Comparison of ENCODE assay signal across 8 cellular contexts in genomic region chr7:138738551-138739335, GRCh38. TPM values are rescaled to one million over a fixed set of nuclear protein-coding genes. Genes with fewer than 3 reads are reported as not detected.
DNase-seq lines count a peak whose midpoint lies in the region; ATAC-seq, FAIRE-seq and TF ChIP-seq lines count a peak whose summit lies in the region.

No MANE protein-coding gene starts in this region.

- intact Hi-C loops in activated B cell treated with CpG ODN at 0.5 μM for 24 hours (cut with micrococcal nuclease), result loop anchor here (1.0 to 5.0 kb wide), 5 partner anchors 276 to 839 kb away; partner anchors contain the start of genes CREB3L2 and TRIM24
- intact Hi-C loops in kidney (cut with DNase I), result no loop called here

- no peaks in the 10 kb centered on the region for H3K27me3 ChIP-seq in bronchial epithelial cell (ENCODE audit: control insufficient read depth, insufficient read depth, low read length)

- peak; percentile 81 for DNase-seq in AG08396 (ENCODE audit: low spot score)
- peak; percentile 85 for DNase-seq in NCI-H345 (lab: John Stamatoyannopoulos, UW)
- DNase-seq in activated B cell treated with CpG ODN at 0.5 μM for 24 hours, result peak; percentile 38
- DNase-seq in bronchial epithelial cell (ENCODE audit: low read depth), result peak; percentile 75
- peak; percentile 91 for DNase-seq in kidney
- DNase-seq in stimulated activated CD4-positive, alpha-beta T cell treated with anti-CD3 and anti-CD28 coated beads, Interleukin-1b, Interleukin-23, amount 100 ng/mL, for 48 hours, result peak; percentile 76

- CTCF ChIA-PET in activated B cell treated with CpG ODN at 0.5 μM for 24 hours (lab: Charles Lee), result interaction anchor here (0.7 to 1.9 kb wide), 15 partner anchors 10 to 1138 kb away, joined by 3 to 34 read pairs (median 4); no protein-coding TSS in a partner anchor

- POLR2A ChIA-PET in activated B cell treated with CpG ODN at 0.5 μM for 24 hours (lab: Charles Lee), result no interaction called here

- no peak overlapping the region for H3K4me3 ChIP-seq in bronchial epithelial cell (ENCODE audit: low read depth, low read length)
- no peak overlapping the region for H3K4me3 ChIP-seq in kidney (ENCODE audit: low read length in 2 of 2)

- no peak for FAIRE-seq in bronchial epithelial cell (lab: Jason Lieb, UNC)
- FAIRE-seq in kidney (lab: Jason Lieb, UNC), result peak; percentile 25

- peak; percentile 81 for ATAC-seq in GM18907 (IDR thresholded peaks at IDR 0.05; ENCODE audit: unreplicated experiment)
- peak; percentile 83 for ATAC-seq in HG03342 (IDR thresholded peaks at IDR 0.05; ENCODE audit: unreplicated experiment)
- no peak for ATAC-seq in activated B cell treated with CpG ODN at 0.5 μM for 24 hours (ENCODE audit: low read depth)

- H3K27ac ChIP-seq in kidney (ENCODE audit: low read depth in 2 of 2, low read length in 2 of 2), result no peak overlapping the region

- no peaks in the 10 kb centered on the region for H3K4me1 Mint-ChIP-seq in activated B cell treated with CpG ODN at 0.5 μM for 24 hours

- peaks cover 4% of the 10 kb centered on the region for H3K27me3 Mint-ChIP-seq in activated B cell treated with CpG ODN at 0.5 μM for 24 hours

- H3K4me1 ChIP-seq in kidney (ENCODE audit: control insufficient read depth in 1 of 2, insufficient read depth in 1 of 2, low read depth in 1 of 2, low read length in 2 of 2), result peaks cover 0 to 2% of the 10 kb centered on the region in 2 donors

- H3K4me3 Mint-ChIP-seq in activated B cell treated with CpG ODN at 0.5 μM for 24 hours, result no peak overlapping the region

- TF ChIP-seq CTCF in activated B cell treated with CpG ODN at 0.5 μM for 24 hours (IDR thresholded peaks at IDR 0.05) (peak; percentile 26), bronchial epithelial cell (IDR thresholded peaks at IDR 0.05; ENCODE audit: insufficient read depth, low read length, severe bottlenecking) (peak; percentile 93), kidney (IDR thresholded peaks at IDR 0.05; ENCODE audit: borderline replicate concordance, extremely low read depth, insufficient read depth) (peak; percentile 90)

- no peaks in the 10 kb centered on the region for H3K9me3 ChIP-seq in kidney (ENCODE audit: control insufficient read depth in 1 of 2, low read length in 2 of 2)

- no peak overlapping the region for H3K27ac Mint-ChIP-seq in activated B cell treated with CpG ODN at 0.5 μM for 24 hours

- no peak overlapping the region for H3K9ac ChIP-seq in kidney (ENCODE audit: low read length in 2 of 2)

- H3K36me3 Mint-ChIP-seq in activated B cell treated with CpG ODN at 0.5 μM for 24 hours (ENCODE audit: low read depth), result no peaks in the 10 kb centered on the region

- H3K36me3 ChIP-seq in bronchial epithelial cell (ENCODE audit: control insufficient read depth, insufficient read depth, low read length) (no peaks in the 10 kb centered on the region), kidney (ENCODE audit: control insufficient read depth in 1 of 2, insufficient read depth in 2 of 2, low read length in 2 of 2) (peaks cover 0 to 2% of the 10 kb centered on the region in 2 donors)

- H3K9me3 Mint-ChIP-seq in activated B cell treated with CpG ODN at 0.5 μM for 24 hours, result peaks cover 2% of the 10 kb centered on the region

RNA-seq across cellular contexts. Expression of gene SVOPL, which starts 37.6 kb away (rescaled TPM):
- total RNA-seq in activated B cell treated with CpG ODN at 0.5 μM for 24 hours, result not detected in 2 replicates
- total RNA-seq in bronchial epithelial cell, result under 0.01 and 0.38 TPM in 2 replicates
- total RNA-seq in kidney, result 2.4 TPM
- 5.1 TPM for polyA plus RNA-seq in kidney (ENCODE audit: insufficient read depth, low read depth, low replicate concordance)

RNA-seq across cellular contexts. Expression of gene TMEM213, which starts 59.1 kb away (rescaled TPM):
- total RNA-seq in activated B cell treated with CpG ODN at 0.5 μM for 24 hours (not detected in 2 replicates), bronchial epithelial cell (not detected in 2 replicates), kidney (30.2 TPM)
- polyA plus RNA-seq in kidney (ENCODE audit: insufficient read depth, low read depth, low replicate concordance), result 96.9 TPM

RNA-seq across cellular contexts. Expression of gene ATP6V0A4, which starts 59.3 kb away (rescaled TPM):
- not detected in 2 replicates for total RNA-seq in activated B cell treated with CpG ODN at 0.5 μM for 24 hours
- not detected in 2 replicates for total RNA-seq in bronchial epithelial cell
- 30.5 TPM for total RNA-seq in kidney
- polyA plus RNA-seq in kidney (ENCODE audit: insufficient read depth, low read depth, low replicate concordance), result 140 TPM

Comparison
In these comparisons a context has a peak if more than half of its experiments do, and no peak if none do; other contexts are left out.
1. DNase-seq: peak in every context shown above with its lines; median percentile 91 in kidney; 85 in NCI-H345; 81 in AG08396; 76 in stimulated activated CD4-positive, alpha-beta T cell treated with anti-CD3 and anti-CD28 coated beads, Interleukin-1b, Interleukin-23, amount 100 ng/mL, for 48 hours; 75 in bronchial epithelial cell; 38 in activated B cell treated with CpG ODN at 0.5 μM for 24 hours.
2. CTCF ChIP-seq: peak in every context shown above with its lines; median percentile 93 in bronchial epithelial cell; 90 in kidney; 26 in activated B cell treated with CpG ODN at 0.5 μM for 24 hours.
3. RNA of gene TMEM213, which starts 59.1 kb away (total RNA-seq): 30.2 TPM in kidney (single experiment); not detected in activated B cell treated with CpG ODN at 0.5 μM for 24 hours and not detected in bronchial epithelial cell; every median in the first group is over 10 times any median in the second.
4. RNA of gene ATP6V0A4, which starts 59.3 kb away (total RNA-seq): 30.5 TPM in kidney (single experiment); not detected in activated B cell treated with CpG ODN at 0.5 μM for 24 hours and not detected in bronchial epithelial cell; every median in the first group is over 10 times any median in the second.